23 cellular contexts compared by ENCODE assay signal in the genomic region with DNA sequence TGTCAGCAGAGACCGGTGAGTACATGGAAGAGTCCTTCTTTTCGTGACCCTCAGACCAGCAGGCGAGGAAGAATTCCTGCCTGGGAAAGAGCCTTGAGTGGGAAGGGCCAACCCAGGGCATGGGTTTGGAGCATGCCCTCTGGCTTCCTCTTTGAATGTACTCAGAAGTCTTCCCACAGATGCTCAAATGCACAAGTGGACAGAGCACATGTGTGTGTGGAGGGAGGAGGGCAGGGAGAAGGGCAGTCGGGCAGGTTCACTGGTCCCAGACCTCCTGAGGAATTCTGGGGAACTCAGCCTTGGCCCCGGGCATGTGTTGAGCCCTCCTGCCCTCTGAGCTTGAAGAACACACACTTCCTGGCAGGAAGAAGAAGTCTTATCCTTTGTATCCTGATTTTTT.
"Had no signal": no experiment of that assay in that cellular context is flagged by ENCODE, and none has a peak within 500 bp of the region (broad histone marks: within the 10 kb centered on the region; RNA-seq: fewer than 3 reads in every experiment).

No MANE protein-coding gene starts in this region.

- H3K27ac ChIP-seq: heart left ventricle, left ventricle myocardium inferior, parathyroid adenoma, right atrium auricular region, right lobe of liver, stomach, testis, thyroid gland, transverse colon, upper lobe of right lung had no signal

- H3K27me3 ChIP-seq: heart left ventricle, right atrium auricular region, right lobe of liver, testis, thyroid gland, transverse colon, upper lobe of right lung had no signal

- H3K4me1 ChIP-seq: parathyroid adenoma, right atrium auricular region, testis, thyroid gland, transverse colon, upper lobe of right lung had no signal

- H3K9me3 ChIP-seq: heart left ventricle, left ventricle myocardium inferior, mucosa of descending colon, right atrium auricular region, right lobe of liver, stomach, testis, thyroid gland, transverse colon, upper lobe of right lung had no signal

- H3K36me3 ChIP-seq: heart left ventricle, left ventricle myocardium inferior, right atrium auricular region, right lobe of liver, stomach, thyroid gland, transverse colon, upper lobe of right lung had no signal

- H3K4me2 ChIP-seq: smooth muscle cell had no signal

- H3K4me3 ChIP-seq: heart left ventricle, left ventricle myocardium inferior, lung, mucosa of descending colon, right atrium auricular region, right lobe of liver, smooth muscle cell, stomach, testis, thyroid gland, transverse colon, upper lobe of right lung had no signal

- H3K9ac ChIP-seq: parathyroid adenoma had no signal

- H2AFZ ChIP-seq: parathyroid adenoma had no signal

- DNase-seq: heart left ventricle; hypothalamus; islet precursor cell; left ventricle myocardium inferior; mesendoderm; midbrain; mucosa of descending colon; naive thymus-derived CD4-positive, alpha-beta T cell; nucleus accumbens; stimulated activated CD4-positive, alpha-beta T cell treated with anti-CD3 and anti-CD28 coated beads, Interleukin-1b, Interleukin-23, amount 100 ng/mL, for 48 hours; stimulated activated CD4-positive, alpha-beta T cell treated with anti-CD3 and anti-CD28 coated beads, Interleukin-2, amount 100 ng/mL, for 48 hours; stimulated activated naive B cell treated with anti-CD40 and anti-IgM and Interleukin-4, amounts not matched to agents 10 μg/mL and 1 μg/mL and 100 μg/mL, for 72 hours; stimulated activated naive CD8-positive, alpha-beta T cell treated with anti-CD3 and anti-CD28 coated beads, Interleukin-15, Interleukin-2, amounts not matched to agents 100 U/mL and 50 U/mL, for 24 hours; stomach; testis; transverse colon; upper lobe of right lung had no signal
